ENCODE assay signal across 18 cellular contexts in the genomic region with DNA sequence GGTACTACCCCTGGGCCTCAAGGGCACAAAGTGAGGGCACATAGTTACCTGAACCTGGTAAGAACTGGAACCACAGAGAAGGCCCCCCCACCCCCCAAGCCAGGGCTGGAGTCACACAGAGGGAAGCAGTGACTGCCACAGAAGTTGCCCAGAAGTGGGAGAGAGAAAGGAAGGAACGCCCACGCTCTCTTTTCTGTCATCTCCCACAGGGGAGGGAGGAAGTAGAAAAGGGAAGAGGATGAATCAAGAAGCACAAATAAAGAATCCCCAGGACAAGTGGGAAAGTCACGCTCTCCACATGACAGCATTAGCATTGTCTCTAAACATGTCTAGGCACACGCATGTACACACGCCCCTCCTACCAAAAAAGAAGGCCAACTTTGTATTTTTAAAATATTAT.
DNase-seq lines count a peak whose midpoint lies in the region; ATAC-seq and TF ChIP-seq lines count a peak whose summit lies in the region.
"Had no signal": no experiment of that assay in that cellular context is flagged by ENCODE, and none has a peak within 500 bp of the region (broad histone marks: within the 10 kb centered on the region; RNA-seq: fewer than 3 reads in every experiment).

No MANE protein-coding gene starts in this region.

- no peak overlapping the region for H3K4me3 Mint-ChIP-seq in naive thymus-derived CD4-positive, alpha-beta T cell
- no peak overlapping the region for H3K4me3 Mint-ChIP-seq in activated naive CD8-positive, alpha-beta T cell treated with anti-CD3 and anti-CD28 coated beads for 36 hours
- H3K4me3 Mint-ChIP-seq: nephron; stimulated activated naive CD8-positive, alpha-beta T cell treated with anti-CD3 and anti-CD28 coated beads, Interleukin-15, amount 100 ng/mL, for 72 hours had no signal

- CTCF ChIA-PET in A673 (lab: Charles Lee), result no interaction called here
- CTCF ChIA-PET in naive thymus-derived CD4-positive, alpha-beta T cell (lab: Charles Lee), result no interaction called here

- H3K9me3 ChIP-seq in A673 (ENCODE audit: low read depth, low read length, poor library complexity, severe bottlenecking), result no peaks in the 10 kb centered on the region
- no peaks in the 10 kb centered on the region for H3K9me3 ChIP-seq in naive thymus-derived CD4-positive, alpha-beta T cell (ENCODE audit: control insufficient read depth in 2 of 3, low read length in 3 of 3)
- H3K9me3 ChIP-seq: SJSA1 had no signal

- peaks cover 0 to 8% (median 2%) of the 10 kb centered on the region in 11 donors for H3K9me3 Mint-ChIP-seq in naive thymus-derived CD4-positive, alpha-beta T cell
- peaks cover 2% of the 10 kb centered on the region for H3K9me3 Mint-ChIP-seq in activated naive CD8-positive, alpha-beta T cell treated with anti-CD3 and anti-CD28 coated beads for 36 hours
- H3K9me3 Mint-ChIP-seq: stimulated activated naive CD8-positive, alpha-beta T cell treated with anti-CD3 and anti-CD28 coated beads, Interleukin-15, amount 100 ng/mL, for 72 hours had no signal

- no peak overlapping the region for H3K4me3 ChIP-seq in A673 (ENCODE audit: low read depth, low read length, poor library complexity, severe bottlenecking)
- no peak overlapping the region for H3K4me3 ChIP-seq in naive thymus-derived CD4-positive, alpha-beta T cell (ENCODE audit: low read length)
- H3K4me3 ChIP-seq: SJSA1 had no signal

- no peaks in the 10 kb centered on the region for H3K36me3 ChIP-seq in A673 (ENCODE audit: insufficient read depth, low read length, poor library complexity, severe bottlenecking)
- no peaks in the 10 kb centered on the region for H3K36me3 ChIP-seq in naive thymus-derived CD4-positive, alpha-beta T cell (ENCODE audit: control insufficient read depth in 2 of 3, insufficient read depth in 3 of 3, low read length in 3 of 3)
- H3K36me3 ChIP-seq: brain microvascular endothelial cell, SJSA1 had no signal

- H3K27me3 ChIP-seq in A673 (replicated peaks; ENCODE audit: insufficient read depth, low read depth, low read length, poor library complexity) (no peaks in the 10 kb centered on the region), foreskin keratinocyte (no peaks in the 10 kb centered on the region)
- no peaks in the 10 kb centered on the region for H3K27me3 ChIP-seq in naive thymus-derived CD4-positive, alpha-beta T cell (ENCODE audit: control insufficient read depth in 2 of 2, insufficient read depth in 2 of 2, low read length in 2 of 2)
- H3K27me3 ChIP-seq: brain microvascular endothelial cell, SJSA1 had no signal

- POLR2A ChIA-PET in A673 (lab: Charles Lee; ENCODE audit: low non-redundant PET), result no interaction called here
- POLR2A ChIA-PET in naive thymus-derived CD4-positive, alpha-beta T cell (lab: Charles Lee), result no interaction called here

- ATAC-seq in foreskin keratinocyte (peak; percentile 58), HG02981 (IDR thresholded peaks at IDR 0.05; ENCODE audit: unreplicated experiment) (no peak), GM19351 (IDR thresholded peaks at IDR 0.05; ENCODE audit: unreplicated experiment) (no peak)
- ATAC-seq in naive thymus-derived CD4-positive, alpha-beta T cell, result peak; percentile 31
- ATAC-seq: stimulated activated naive CD8-positive, alpha-beta T cell treated with anti-CD3 and anti-CD28 coated beads, Interleukin-15, amount 100 ng/mL, for 72 hours had no signal

- intact Hi-C loops in A673 (cut with micrococcal nuclease; ENCODE audit: unreplicated experiment), result no loop called here
- intact Hi-C loops in naive thymus-derived CD4-positive, alpha-beta T cell (cut with micrococcal nuclease), result no loop called here

- BruUV-seq in A673 (replicated peaks; lab: Mats Ljungman, UMichigan), result no TSS peak

- no peak overlapping the region for H3K27ac Mint-ChIP-seq in naive thymus-derived CD4-positive, alpha-beta T cell
- H3K27ac Mint-ChIP-seq in activated naive CD8-positive, alpha-beta T cell treated with anti-CD3 and anti-CD28 coated beads for 36 hours, result no peak overlapping the region
- H3K27ac Mint-ChIP-seq: nephron; stimulated activated naive CD8-positive, alpha-beta T cell treated with anti-CD3 and anti-CD28 coated beads, Interleukin-15, amount 100 ng/mL, for 72 hours had no signal

- H3K4me1 ChIP-seq in A673 (ENCODE audit: insufficient read depth, low read length, poor library complexity, severe bottlenecking) (no peaks in the 10 kb centered on the region), foreskin keratinocyte (peaks cover 6% of the 10 kb centered on the region)
- no peaks in the 10 kb centered on the region for H3K4me1 ChIP-seq in naive thymus-derived CD4-positive, alpha-beta T cell (ENCODE audit: control insufficient read depth in 2 of 2, insufficient read depth in 2 of 2, low read length in 2 of 2)

- H3K4me1 Mint-ChIP-seq in naive thymus-derived CD4-positive, alpha-beta T cell, result no peaks in the 10 kb centered on the region
- H3K4me1 Mint-ChIP-seq in activated naive CD8-positive, alpha-beta T cell treated with anti-CD3 and anti-CD28 coated beads for 36 hours, result no peaks in the 10 kb centered on the region
- H3K4me1 Mint-ChIP-seq: nephron; stimulated activated naive CD8-positive, alpha-beta T cell treated with anti-CD3 and anti-CD28 coated beads, Interleukin-15, amount 100 ng/mL, for 72 hours had no signal

- H3K27me3 Mint-ChIP-seq in naive thymus-derived CD4-positive, alpha-beta T cell, result peaks cover 0 to 18% (median 16%) of the 10 kb centered on the region in 5 donors
- peaks cover 12% of the 10 kb centered on the region for H3K27me3 Mint-ChIP-seq in activated naive CD8-positive, alpha-beta T cell treated with anti-CD3 and anti-CD28 coated beads for 36 hours
- H3K27me3 Mint-ChIP-seq: stimulated activated naive CD8-positive, alpha-beta T cell treated with anti-CD3 and anti-CD28 coated beads, Interleukin-15, amount 100 ng/mL, for 72 hours had no signal

- peak; percentile 1 for DNase-seq in A673 (ENCODE audit: low spot score)
- peak; percentile 27 for DNase-seq in NOMO-1 treated with DMSO at 0.1 percent for 48 hours (lab: John Stamatoyannopoulos, UW; ENCODE audit: unreplicated experiment)
- DNase-seq in foreskin keratinocyte, result no peak
- no peak for DNase-seq in naive thymus-derived CD4-positive, alpha-beta T cell
- no peak for DNase-seq in activated naive CD8-positive, alpha-beta T cell treated with anti-CD3 and anti-CD28 coated beads for 36 hours
- DNase-seq in NK-92 (lab: John Stamatoyannopoulos, UW; ENCODE audit: unreplicated experiment), result no peak
- DNase-seq: activated CD8-positive, alpha-beta memory T cell treated with anti-CD3 and anti-CD28 coated beads for 24 hours; activated naive CD4-positive, alpha-beta T cell; COR-L47; kidney glomerular epithelial cell; NCI-H1930; NCI-H748 treated with DMSO at 0.1 percent for 48 hours; stimulated activated naive CD8-positive, alpha-beta T cell treated with anti-CD3 and anti-CD28 coated beads, Interleukin-15, amount 100 ng/mL, for 72 hours had no signal

- no peak for TF ChIP-seq CTCF in A673 (conservative IDR thresholded peaks at IDR 0.05; ENCODE audit: low read depth, low read length)
- TF ChIP-seq CTCF in foreskin keratinocyte (conservative IDR thresholded peaks at IDR 0.05), result no peak

- no peaks in the 10 kb centered on the region for H3K36me3 Mint-ChIP-seq in naive thymus-derived CD4-positive, alpha-beta T cell
- H3K36me3 Mint-ChIP-seq in activated naive CD8-positive, alpha-beta T cell treated with anti-CD3 and anti-CD28 coated beads for 36 hours, result no peaks in the 10 kb centered on the region

- H3K27ac ChIP-seq in A673 (ENCODE audit: low read depth, low read length, poor library complexity, severe bottlenecking) (no peak overlapping the region), foreskin keratinocyte (no peak overlapping the region)
- H3K27ac ChIP-seq in naive thymus-derived CD4-positive, alpha-beta T cell (ENCODE audit: low read depth, low read length), result no peak overlapping the region
- H3K27ac ChIP-seq: brain microvascular endothelial cell, SJSA1 had no signal

Comparison
In these comparisons a context has a peak if more than half of its experiments do, and no peak if none do; other contexts are left out.
1. DNase-seq: peak in A673 (single experiment) and NOMO-1 treated with DMSO at 0.1 percent for 48 hours (single experiment); none in foreskin keratinocyte (0 of 2), naive thymus-derived CD4-positive, alpha-beta T cell (0 of 9), activated naive CD8-positive, alpha-beta T cell treated with anti-CD3 and anti-CD28 coated beads for 36 hours (single experiment) and NK-92 (single experiment).
2. ATAC-seq: peak in foreskin keratinocyte (single experiment) and naive thymus-derived CD4-positive, alpha-beta T cell (single experiment); none in HG02981 (single experiment) and GM19351 (single experiment).